Comparison of ENCODE assay signal across 24 cellular contexts in the genomic region with DNA sequence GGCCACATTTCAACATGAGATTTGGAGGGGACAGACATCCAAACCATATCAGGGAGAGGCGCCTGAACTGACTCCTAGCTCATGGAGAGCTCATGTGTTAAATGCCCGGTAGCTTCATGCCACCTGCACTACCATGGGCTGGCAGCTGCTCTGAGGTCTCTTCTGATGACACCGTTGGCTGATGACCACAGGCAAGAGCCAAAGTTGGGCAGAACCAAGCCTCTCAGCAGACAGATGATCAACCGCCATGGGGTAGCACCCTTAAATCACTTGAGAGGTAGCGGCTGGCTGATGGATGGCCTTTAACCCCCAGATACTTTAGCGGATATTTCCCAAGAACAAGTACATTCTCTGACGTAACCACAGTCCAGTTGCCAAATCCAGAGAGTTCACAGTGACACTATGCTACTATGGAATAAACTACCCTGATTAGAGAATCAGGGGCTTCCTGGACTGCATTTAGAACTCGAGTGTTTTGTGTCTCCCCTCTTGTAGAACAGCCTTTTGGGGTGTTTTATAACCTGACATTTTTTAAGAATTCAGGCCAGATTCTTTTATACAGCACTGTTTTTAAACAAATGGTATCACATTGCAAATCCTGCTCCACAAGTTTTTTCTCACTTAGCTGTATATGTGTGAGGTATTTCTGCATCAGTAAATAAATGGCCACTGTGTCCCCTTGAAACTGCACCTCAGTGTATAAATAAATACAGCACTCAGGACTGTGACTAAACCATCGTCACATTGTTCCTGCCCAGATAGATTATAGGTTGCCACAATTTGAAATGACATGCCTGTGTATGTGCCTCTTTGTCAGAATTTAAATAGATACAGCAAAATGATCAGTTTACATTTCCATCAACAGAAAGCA. TPM values are rescaled to one million over a fixed set of nuclear protein-coding genes. Genes with fewer than 3 reads are reported as not detected.
"Had no signal": no experiment of that assay in that cellular context is flagged by ENCODE, and none has a peak within 500 bp of the region (broad histone marks: within the 10 kb centered on the region; RNA-seq: fewer than 3 reads in every experiment).

No MANE protein-coding gene starts in this region.

- H3K4me1 ChIP-seq: thyroid gland, uterus had no signal

- H3K27me3 ChIP-seq: hepatocyte, thyroid gland, uterus had no signal

- H3K4me1 Mint-ChIP-seq: activated B cell treated with CpG ODN at 0.5 μM for 24 hours; stimulated activated memory B cell treated with anti-CD40 and anti-IgM and Interleukin-4, amounts not matched to agents 10 μg/mL and 1 μg/mL and 100 μg/mL, for 72 hours; T-helper 17 cell had no signal

- H3K27ac ChIP-seq: hepatocyte, thyroid gland, uterus had no signal

- H3K4me3 ChIP-seq: hepatocyte, thyroid gland, uterus had no signal

- H3K4me3 Mint-ChIP-seq: activated B cell treated with CpG ODN at 0.5 μM for 24 hours; activated CD8-positive, alpha-beta T cell treated with anti-CD3 and anti-CD28 coated beads, Interleukin-2, amount 10 ng/mL, durations not matched to agents 7 days and 5 days; activated naive CD8-positive, alpha-beta T cell; activated T-cell treated with anti-CD3 and anti-CD28 coated beads, Interleukin-2, amount 50 U/mL, for 72 hours; natural killer cell treated with Interleukin-12 subunit alpha and Interleukin-12 subunit beta and Interleukin-15 and Interleukin-18, amount 100 ng/mL, for 72 hours; stimulated activated memory B cell treated with anti-CD40 and anti-IgM and Interleukin-4, amounts not matched to agents 10 μg/mL and 1 μg/mL and 100 μg/mL, for 72 hours; T-helper 17 cell had no signal

- H3K9me3 Mint-ChIP-seq: activated B cell treated with CpG ODN at 0.5 μM for 24 hours; natural killer cell treated with Interleukin-12 subunit alpha and Interleukin-12 subunit beta and Interleukin-15 and Interleukin-18, amount 100 ng/mL, for 72 hours had no signal

- H3K79me2 ChIP-seq: hepatocyte had no signal

- H2AFZ ChIP-seq: hepatocyte had no signal

- DNase-seq: activated B cell treated with CpG ODN at 0.5 μM for 24 hours; activated CD4-positive, alpha-beta T cell treated with anti-CD3 and anti-CD28 coated beads for 48 hours; activated CD8-positive, alpha-beta memory T cell treated with anti-CD3 and anti-CD28 coated beads, Interleukin-2, amount 50 U/mL, for 4 hours; activated CD8-positive, alpha-beta T cell treated with anti-CD3 and anti-CD28 coated beads, Interleukin-2, amount 10 ng/mL, durations not matched to agents 7 days and 5 days; activated gamma-delta T cell treated with Interleukin-2 at 50 U/mL for 16 hours; activated T-cell treated with anti-CD3 and anti-CD28 coated beads, Interleukin-2, amount 50 U/mL, for 72 hours; dermis blood vessel endothelial cell; mesendoderm; nucleus accumbens; stimulated activated CD4-positive, alpha-beta T cell treated with anti-CD3 and anti-CD28 coated beads, Interleukin-2, amount 100 ng/mL, for 48 hours; T-helper 17 cell; thyroid gland; uterus had no signal

- H3K36me3 Mint-ChIP-seq: natural killer cell treated with Interleukin-12 subunit alpha and Interleukin-12 subunit beta and Interleukin-15 and Interleukin-18, amount 100 ng/mL, for 72 hours had no signal

- H3K36me3 ChIP-seq: thyroid gland, uterus had no signal

- H3K27ac Mint-ChIP-seq: activated B cell treated with CpG ODN at 0.5 μM for 24 hours; activated CD8-positive, alpha-beta T cell treated with anti-CD3 and anti-CD28 coated beads, Interleukin-2, amount 10 ng/mL, durations not matched to agents 7 days and 5 days; activated naive CD8-positive, alpha-beta T cell; activated T-cell treated with anti-CD3 and anti-CD28 coated beads, Interleukin-2, amount 50 U/mL, for 72 hours; natural killer cell treated with Interleukin-12 subunit alpha and Interleukin-12 subunit beta and Interleukin-15 and Interleukin-18, amount 100 ng/mL, for 72 hours; stimulated activated memory B cell treated with anti-CD40 and anti-IgM and Interleukin-4, amounts not matched to agents 10 μg/mL and 1 μg/mL and 100 μg/mL, for 72 hours; T-helper 17 cell had no signal

- H3K4me2 ChIP-seq: hepatocyte had no signal

- H3K9me3 ChIP-seq: thyroid gland had no signal

- H3K27me3 Mint-ChIP-seq: T-helper 17 cell had no signal

RNA-seq across cellular contexts. Expression of gene DRGX, which starts 30.8 kb away (rescaled TPM):
- total RNA-seq: activated B cell treated with CpG ODN at 0.5 μM for 24 hours; activated CD8-positive, alpha-beta T cell treated with anti-CD3 and anti-CD28 coated beads, Interleukin-2, amount 10 ng/mL, durations not matched to agents 7 days and 5 days; activated T-cell treated with anti-CD3 and anti-CD28 coated beads, Interleukin-2, amount 50 U/mL, for 72 hours; cerebellum; dermis blood vessel endothelial cell; epithelial cell of proximal tubule; glomerular endothelial cell; hepatocyte; kidney epithelial cell; liver; natural killer cell treated with Interleukin-12 subunit alpha and Interleukin-12 subunit beta and Interleukin-15 and Interleukin-18, amount 100 ng/mL, for 72 hours; posterior vena cava; skeletal muscle tissue; T-helper 17 cell; thyroid gland had no signal
